In genomic region chr1:146948127-146948526, GRCh38 we compare ENCODE assay signal across 1 cellular context.
A peak's percentile ranks its signal among the peaks of the same experiment; 100 is the strongest.
TF ChIP-seq lines count a peak whose summit lies in the region.
"Not testable (repeated sequence)": the region's sequence is repeated elsewhere in the genome, so short reads cannot be mapped to it uniquely, and the experiment has no call there.

No MANE protein-coding gene starts in this region.

TF ChIP-seq in K562, 482 proteins besides CTCF, POLR2A, EP300 and RAD21 (continued from another document):
- TF ChIP-seq ZNF592 (IDR thresholded peaks at IDR 0.05) (peak; percentile 82), ZNF311 (CRISPR knock-in tag; IDR thresholded peaks at IDR 0.05) (0 out of 2 replicates have a peak, but pooled peaks have one; percentile 49), PTRF (tag; IDR thresholded peaks at IDR 0.05) (0 out of 2 replicates have a peak, but pooled peaks have one; percentile 42), IRF9 (tag; IDR thresholded peaks at IDR 0.05) (0 out of 2 replicates have a peak, but pooled peaks have one; percentile 40), SMAD4 (CRISPR knock-in tag; conservative IDR thresholded peaks at IDR 0.05) (0 out of 2 replicates have a peak, but pooled peaks have one; percentile 48), NR4A1 (tag; IDR thresholded peaks at IDR 0.05) (0 out of 2 replicates have a peak, but pooled peaks have one; percentile 48)
- TF ChIP-seq, protein P1, sequence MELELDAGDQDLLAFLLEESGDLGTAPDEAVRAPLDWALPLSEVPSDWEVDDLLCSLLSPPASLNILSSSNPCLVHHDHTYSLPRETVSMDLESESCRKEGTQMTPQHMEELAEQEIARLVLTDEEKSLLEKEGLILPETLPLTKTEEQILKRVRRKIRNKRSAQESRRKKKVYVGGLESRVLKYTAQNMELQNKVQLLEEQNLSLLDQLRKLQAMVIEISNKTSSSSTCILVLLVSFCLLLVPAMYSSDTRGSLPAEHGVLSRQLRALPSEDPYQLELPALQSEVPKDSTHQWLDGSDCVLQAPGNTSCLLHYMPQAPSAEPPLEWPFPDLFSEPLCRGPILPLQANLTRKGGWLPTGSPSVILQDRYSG (tag; conservative IDR thresholded peaks at IDR 0.05; ENCODE audit: low read depth): peak; percentile 61; the same call in 1 of the 2 replicates
- TF ChIP-seq, protein P2, sequence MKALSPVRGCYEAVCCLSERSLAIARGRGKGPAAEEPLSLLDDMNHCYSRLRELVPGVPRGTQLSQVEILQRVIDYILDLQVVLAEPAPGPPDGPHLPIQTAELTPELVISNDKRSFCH (CRISPR knock-in tag; IDR thresholded peaks at IDR 0.05): not testable (repeated sequence)
- TF ChIP-seq, protein P2 (tag; IDR thresholded peaks at IDR 0.05): peak; percentile 58; the same call in 1 of the 2 replicates
- TF ChIP-seq NR4A1 (CRISPR knock-in tag; IDR thresholded peaks at IDR 0.05): not testable (repeated sequence)
